Comparison of ENCODE assay signal across 8 cellular contexts in genomic region chr10:33509231-33509871, GRCh38.
DNase-seq lines count a peak whose midpoint lies in the region; ATAC-seq and TF ChIP-seq lines count a peak whose summit lies in the region.

No MANE protein-coding gene starts in this region.

- H3K36me3 ChIP-seq in body of pancreas (replicated peaks in 1 of 2; ENCODE audit: insufficient read depth in 1 of 2, low read depth in 2 of 2) = no peaks in the 10 kb centered on the region
- H3K36me3 ChIP-seq in lower lobe of right lung = no peaks in the 10 kb centered on the region
- H3K36me3 ChIP-seq in vagina = no peaks in the 10 kb centered on the region

- peaks cover 16% of the 10 kb centered on the region for H3K4me1 ChIP-seq in body of pancreas
- H3K4me1 ChIP-seq in lower lobe of right lung = peaks cover 8% of the 10 kb centered on the region
- no peaks in the 10 kb centered on the region for H3K4me1 ChIP-seq in vagina

- H3K9me3 ChIP-seq in body of pancreas (no peaks in the 10 kb centered on the region), lower lobe of right lung (no peaks in the 10 kb centered on the region), vagina (no peaks in the 10 kb centered on the region)

- ATAC-seq in GM18499 (IDR thresholded peaks at IDR 0.05; ENCODE audit: insufficient read depth, unreplicated experiment) (peak; percentile 74), HG02970 (IDR thresholded peaks at IDR 0.05; ENCODE audit: low FRiP score, unreplicated experiment) (peak; percentile 78), body of pancreas (peak; percentile 94), lower lobe of right lung (peak; percentile 85 to 93)

- in situ Hi-C loops in ACHN (cut with HindIII; ENCODE audit: low pct_ligation_motif_present, low pct_unique_long_range_greater_than_20kb, low sequenced_read_pairs) = no loop called here

- H3K27ac ChIP-seq in body of pancreas (peak overlapping the region in 3 of 4 donors; percentile 23 to 71 (median 64)), lower lobe of right lung (no peak overlapping the region), vagina (peak overlapping the region; percentile 12)

- no peak for TF ChIP-seq CTCF in body of pancreas (IDR thresholded peaks at IDR 0.05)
- no peak for TF ChIP-seq CTCF in lower lobe of right lung (IDR thresholded peaks at IDR 0.05)
- no peak for TF ChIP-seq CTCF in vagina (IDR thresholded peaks at IDR 0.05)

- H3K4me3 ChIP-seq in body of pancreas = no peak overlapping the region
- H3K4me3 ChIP-seq in lower lobe of right lung = no peak overlapping the region
- H3K4me3 ChIP-seq in vagina = no peak overlapping the region

- WGBS in body of pancreas, 2 donors = 20 to 25% methylated on average over 7 of the region's 7 CpGs

- TF ChIP-seq POLR2A in body of pancreas (IDR thresholded peaks at IDR 0.05) (no peak), vagina (IDR thresholded peaks at IDR 0.05) (no peak)

- intact Hi-C loops in body of pancreas (cut with DNase I) = no loop called here
- intact Hi-C loops in lower lobe of right lung (cut with DNase I) = no loop called here
- intact Hi-C loops in vagina (cut with DNase I) = no loop called here

- H3K27me3 ChIP-seq in body of pancreas (no peaks in the 10 kb centered on the region), lower lobe of right lung (ENCODE audit: low read depth) (no peaks in the 10 kb centered on the region), vagina (no peaks in the 10 kb centered on the region)

- DNase-seq in ACHN = peak; percentile 65
- peak; percentile 30 for DNase-seq in NCI-H460 (ENCODE audit: extremely low read depth, low read depth)
- peak; percentile 62 to 72 (median 67) for DNase-seq in body of pancreas
- peak; percentile 57 for DNase-seq in lower lobe of right lung
- no peak for DNase-seq in vagina (ENCODE audit: extremely low spot score in 2 of 2)
- no peak for DNase-seq in RPMI8226

Comparison
In these comparisons a context has a peak if more than half of its experiments do, and no peak if none do; other contexts are left out.
1. DNase-seq: peak in ACHN (single experiment), NCI-H460 (single experiment), body of pancreas (4 of 4) and lower lobe of right lung (single experiment); none in vagina (0 of 2) and RPMI8226 (single experiment).
2. Peak in every context shown above with its lines, with median percentiles within 50 percentile points of each other: ATAC-seq.